In genomic region chr9:115668506-115668905, GRCh38 we compare ENCODE assay signal across 15 cellular contexts.
DNase-seq lines count a peak whose midpoint lies in the region; ATAC-seq and TF ChIP-seq lines count a peak whose summit lies in the region.
"Had no signal": no experiment of that assay in that cellular context is flagged by ENCODE, and none has a peak within 500 bp of the region (broad histone marks: within the 10 kb centered on the region; RNA-seq: fewer than 3 reads in every experiment).

No MANE protein-coding gene starts in this region.

- H3K36me3 Mint-ChIP-seq in nephron progenitor cell (ENCODE audit: low read depth) = no peaks in the 10 kb centered on the region

- ATAC-seq in GM18520 (IDR thresholded peaks at IDR 0.05; ENCODE audit: unreplicated experiment) = no peak
- ATAC-seq in HG02938 (IDR thresholded peaks at IDR 0.05; ENCODE audit: unreplicated experiment) = no peak
- no peak for ATAC-seq in HG03378 (IDR thresholded peaks at IDR 0.05; ENCODE audit: unreplicated experiment)

- H3K4me3 ChIP-seq in ACC112 (ENCODE audit: low read depth, low read length) (no peak overlapping the region), astrocyte of the spinal cord (ENCODE audit: low read depth, low read length) (no peak overlapping the region)
- H3K4me3 ChIP-seq: skin epidermis, tibial nerve had no signal

- peaks cover 22% of the 10 kb centered on the region for H3K4me1 Mint-ChIP-seq in nephron progenitor cell

- no peaks in the 10 kb centered on the region for H3K27me3 ChIP-seq in ACC112 (ENCODE audit: insufficient read depth, low read length)
- H3K27me3 ChIP-seq: BE2C, tibial nerve had no signal

- DNase-seq in HS-5 (ENCODE audit: low read depth) = peak; percentile 80
- DNase-seq in astrocyte of the spinal cord (ENCODE audit: low read depth, low spot score) = peak; percentile 85
- peak; percentile 94 for DNase-seq in iris pigment epithelial cell (ENCODE audit: low read depth)
- no peak for DNase-seq in nephron progenitor cell
- DNase-seq: amniotic stem cell, BE2C, NCI-H446, SHP77 treated with DMSO at 0.1 percent for 48 hours, WERI-Rb-1 had no signal

- peaks cover 3% of the 10 kb centered on the region for H3K27me3 Mint-ChIP-seq in nephron progenitor cell (ENCODE audit: low read depth, poor library complexity)

- H3K4me3 Mint-ChIP-seq in nephron progenitor cell = no peak overlapping the region

- no peak overlapping the region for H2AFZ ChIP-seq in ACC112 (ENCODE audit: low read length, unreplicated experiment)

- H3K4me1 ChIP-seq in ACC112 (ENCODE audit: control insufficient read depth, insufficient read depth, low read length, unreplicated experiment) = peaks cover 59% of the 10 kb centered on the region
- H3K4me1 ChIP-seq: BE2C had no signal

- peak overlapping the region; percentile 94 for H3K27ac ChIP-seq in ACC112 (ENCODE audit: low read depth, low read length)
- H3K27ac ChIP-seq: tibial nerve, WERI-Rb-1 had no signal

- no peak for TF ChIP-seq CTCF in astrocyte of the spinal cord (IDR thresholded peaks at IDR 0.05; ENCODE audit: low read depth, low read length)
- no peak for TF ChIP-seq CTCF in nephron progenitor cell (IDR thresholded peaks at IDR 0.05)

- no peaks in the 10 kb centered on the region for H3K9me3 Mint-ChIP-seq in nephron progenitor cell

- in situ Hi-C loops in astrocyte of the spinal cord (cut with HindIII; ENCODE audit: low sequenced_read_pairs) = no loop called here

- H3K79me2 ChIP-seq in ACC112 (ENCODE audit: control insufficient read depth, insufficient read depth, low read length, unreplicated experiment) = no peaks in the 10 kb centered on the region

- H3K27ac Mint-ChIP-seq in nephron progenitor cell = no peak overlapping the region

- H3K36me3 ChIP-seq in ACC112 (ENCODE audit: insufficient read depth, low read length) = no peaks in the 10 kb centered on the region
- H3K36me3 ChIP-seq: BE2C, tibial nerve, WERI-Rb-1 had no signal
